ENCODE assay signal across 8 cellular contexts in genomic region chr9:21357479-21358290, GRCh38. TPM values are rescaled to one million over a fixed set of nuclear protein-coding genes. Genes with fewer than 3 reads are reported as not detected.
A peak's percentile ranks its signal among the peaks of the same experiment; 100 is the strongest.
DNase-seq lines count a peak whose midpoint lies in the region; ATAC-seq and TF ChIP-seq lines count a peak whose summit lies in the region.

No MANE protein-coding gene starts in this region.

- DNase-seq in CD4-positive, CD25-positive, alpha-beta regulatory T cell = peak in 2 of 3 donors; percentile 24 to 73
- DNase-seq in activated naive CD8-positive, alpha-beta T cell treated with anti-CD3 and anti-CD28 coated beads for 36 hours = no peak
- DNase-seq in right atrium auricular region (ENCODE audit: low spot score) = no peak
- no peak for DNase-seq in vagina (ENCODE audit: extremely low spot score in 2 of 2)
- DNase-seq in cerebellum (ENCODE audit: low spot score) = no peak
- no peak for DNase-seq in left lung

- H3K27ac ChIP-seq in CD4-positive, CD25-positive, alpha-beta regulatory T cell (ENCODE audit: insufficient read depth, low read length, poor library complexity, severe bottlenecking) = no peak overlapping the region
- H3K27ac ChIP-seq in right atrium auricular region (no peak overlapping the region), vagina (no peak overlapping the region), left lung (no peak overlapping the region)

- H3K36me3 ChIP-seq in CD4-positive, CD25-positive, alpha-beta regulatory T cell (ENCODE audit: control insufficient read depth, insufficient read depth, low read length) = no peaks in the 10 kb centered on the region
- no peaks in the 10 kb centered on the region for H3K36me3 ChIP-seq in right atrium auricular region
- H3K36me3 ChIP-seq in vagina = no peaks in the 10 kb centered on the region
- no peaks in the 10 kb centered on the region for H3K36me3 ChIP-seq in left lung

- TF ChIP-seq CTCF in right atrium auricular region (IDR thresholded peaks at IDR 0.05) (no peak), vagina (IDR thresholded peaks at IDR 0.05) (no peak), left lung (IDR thresholded peaks at IDR 0.05) (no peak)

- H3K27ac Mint-ChIP-seq in CD4-positive, CD25-positive, alpha-beta regulatory T cell = peak overlapping the region; percentile 60 to 91 (median 81)
- peak overlapping the region; percentile 70 for H3K27ac Mint-ChIP-seq in activated naive CD8-positive, alpha-beta T cell treated with anti-CD3 and anti-CD28 coated beads for 36 hours

- no peaks in the 10 kb centered on the region for H3K9me3 ChIP-seq in CD4-positive, CD25-positive, alpha-beta regulatory T cell (ENCODE audit: control insufficient read depth in 2 of 2, low read length in 2 of 2)
- H3K9me3 ChIP-seq in right atrium auricular region (no peaks in the 10 kb centered on the region), vagina (no peaks in the 10 kb centered on the region), left lung (no peaks in the 10 kb centered on the region)

- peaks cover 0 to 4% (median 2%) of the 10 kb centered on the region in 7 donors for H3K9me3 Mint-ChIP-seq in CD4-positive, CD25-positive, alpha-beta regulatory T cell
- H3K9me3 Mint-ChIP-seq in activated naive CD8-positive, alpha-beta T cell treated with anti-CD3 and anti-CD28 coated beads for 36 hours = peaks cover 6% of the 10 kb centered on the region

- peaks cover 51% of the 10 kb centered on the region for H3K27me3 Mint-ChIP-seq in CD4-positive, CD25-positive, alpha-beta regulatory T cell
- H3K27me3 Mint-ChIP-seq in activated naive CD8-positive, alpha-beta T cell treated with anti-CD3 and anti-CD28 coated beads for 36 hours = peaks cover 2% of the 10 kb centered on the region

- intact Hi-C loops in vagina (cut with DNase I) (no loop called here), left lung (cut with DNase I) (no loop called here)

- no peaks in the 10 kb centered on the region for H3K36me3 Mint-ChIP-seq in CD4-positive, CD25-positive, alpha-beta regulatory T cell
- H3K36me3 Mint-ChIP-seq in activated naive CD8-positive, alpha-beta T cell treated with anti-CD3 and anti-CD28 coated beads for 36 hours = peaks cover 6% of the 10 kb centered on the region

- H3K4me3 ChIP-seq in CD4-positive, CD25-positive, alpha-beta regulatory T cell (ENCODE audit: low read depth, low read length) = peak overlapping the region; percentile 73
- no peak overlapping the region for H3K4me3 ChIP-seq in right atrium auricular region
- no peak overlapping the region for H3K4me3 ChIP-seq in vagina
- no peak overlapping the region for H3K4me3 ChIP-seq in left lung

- peaks cover 14 to 20% (median 18%) of the 10 kb centered on the region in 4 donors for H3K4me1 Mint-ChIP-seq in CD4-positive, CD25-positive, alpha-beta regulatory T cell
- peaks cover 18% of the 10 kb centered on the region for H3K4me1 Mint-ChIP-seq in activated naive CD8-positive, alpha-beta T cell treated with anti-CD3 and anti-CD28 coated beads for 36 hours

- no peak for TF ChIP-seq POLR2A in vagina (IDR thresholded peaks at IDR 0.05)

- peaks cover 11% of the 10 kb centered on the region for H3K4me1 ChIP-seq in CD4-positive, CD25-positive, alpha-beta regulatory T cell (ENCODE audit: control insufficient read depth, insufficient read depth, low read length, poor library complexity, severe bottlenecking)
- H3K4me1 ChIP-seq in right atrium auricular region (no peaks in the 10 kb centered on the region), vagina (no peaks in the 10 kb centered on the region), left lung (no peaks in the 10 kb centered on the region)

- peak; percentile 56 to 58 for ATAC-seq in CD4-positive, CD25-positive, alpha-beta regulatory T cell (ENCODE audit: low read depth in 2 of 2)
- ATAC-seq in GM19324 (IDR thresholded peaks at IDR 0.05; ENCODE audit: low FRiP score, unreplicated experiment) = peak; percentile 66
- ATAC-seq in HG03097 (IDR thresholded peaks at IDR 0.05; ENCODE audit: low FRiP score, unreplicated experiment) = peak; percentile 89
- ATAC-seq in left lung = no peak

- peak overlapping the region; percentile 13 to 69 (median 60) for H3K4me3 Mint-ChIP-seq in CD4-positive, CD25-positive, alpha-beta regulatory T cell
- peak overlapping the region; percentile 59 for H3K4me3 Mint-ChIP-seq in activated naive CD8-positive, alpha-beta T cell treated with anti-CD3 and anti-CD28 coated beads for 36 hours

- H3K27me3 ChIP-seq in CD4-positive, CD25-positive, alpha-beta regulatory T cell (ENCODE audit: control insufficient read depth, insufficient read depth, low read length) = peaks cover 14% of the 10 kb centered on the region
- H3K27me3 ChIP-seq in right atrium auricular region (no peaks in the 10 kb centered on the region), vagina (no peaks in the 10 kb centered on the region), left lung (no peaks in the 10 kb centered on the region)

RNA-seq across cellular contexts. Expression of gene IFNA6, which starts 7.0 kb away (rescaled TPM):
- total RNA-seq in CD4-positive, CD25-positive, alpha-beta regulatory T cell = not detected
- polyA plus RNA-seq in CD4-positive, CD25-positive, alpha-beta regulatory T cell = not detected
- total RNA-seq in activated naive CD8-positive, alpha-beta T cell treated with anti-CD3 and anti-CD28 coated beads for 36 hours = not detected
- total RNA-seq in right atrium auricular region = not detected
- total RNA-seq in vagina = not detected
- not detected for total RNA-seq in cerebellum
- not detected for total RNA-seq in left lung

RNA-seq across cellular contexts. Expression of gene IFNA13, which starts 10.2 kb away (rescaled TPM):
- not detected for total RNA-seq in CD4-positive, CD25-positive, alpha-beta regulatory T cell
- polyA plus RNA-seq in CD4-positive, CD25-positive, alpha-beta regulatory T cell = not detected
- not detected for total RNA-seq in activated naive CD8-positive, alpha-beta T cell treated with anti-CD3 and anti-CD28 coated beads for 36 hours
- total RNA-seq in right atrium auricular region (not detected), vagina (not detected), cerebellum (not detected), left lung (not detected)

RNA-seq across cellular contexts. Expression of gene KLHL9, which starts 22.5 kb away (rescaled TPM):
- 13.4 TPM for total RNA-seq in CD4-positive, CD25-positive, alpha-beta regulatory T cell
- 10 to 100 TPM in 3 of 4 donors, 1 to 10 TPM in 1; 9.5 to 19.2 (median 15.9) TPM for polyA plus RNA-seq in CD4-positive, CD25-positive, alpha-beta regulatory T cell
- 10 to 100 TPM; 13.6 to 14.2 TPM for total RNA-seq in activated naive CD8-positive, alpha-beta T cell treated with anti-CD3 and anti-CD28 coated beads for 36 hours
- total RNA-seq in right atrium auricular region (10 to 100 TPM; 10.7 to 10.8 TPM), vagina (22.3 TPM), cerebellum (54.4 TPM), left lung (10 to 100 TPM; 21.6 to 23.4 TPM)

RNA-seq across cellular contexts. Expression of gene IFNA2, which starts 27.5 kb away (rescaled TPM):
- total RNA-seq in CD4-positive, CD25-positive, alpha-beta regulatory T cell = not detected
- not detected for polyA plus RNA-seq in CD4-positive, CD25-positive, alpha-beta regulatory T cell
- total RNA-seq in activated naive CD8-positive, alpha-beta T cell treated with anti-CD3 and anti-CD28 coated beads for 36 hours = not detected
- not detected for total RNA-seq in right atrium auricular region
- total RNA-seq in vagina = not detected
- not detected for total RNA-seq in cerebellum
- total RNA-seq in left lung = not detected

RNA-seq across cellular contexts. Expression of gene IFNA8, which starts 51.2 kb away (rescaled TPM):
- total RNA-seq in CD4-positive, CD25-positive, alpha-beta regulatory T cell = not detected
- polyA plus RNA-seq in CD4-positive, CD25-positive, alpha-beta regulatory T cell = not detected
- not detected for total RNA-seq in activated naive CD8-positive, alpha-beta T cell treated with anti-CD3 and anti-CD28 coated beads for 36 hours
- total RNA-seq in right atrium auricular region (not detected), vagina (not detected), cerebellum (not detected), left lung (not detected)

Comparison
In these comparisons a context has a peak if more than half of its experiments do, and no peak if none do; other contexts are left out.
1. DNase-seq: peak in CD4-positive, CD25-positive, alpha-beta regulatory T cell (2 of 3); none in activated naive CD8-positive, alpha-beta T cell treated with anti-CD3 and anti-CD28 coated beads for 36 hours (single experiment), right atrium auricular region (single experiment), vagina (0 of 2), cerebellum (single experiment) and left lung (0 of 2).